Comparison of ENCODE assay signal across 8 cellular contexts in the genomic region with DNA sequence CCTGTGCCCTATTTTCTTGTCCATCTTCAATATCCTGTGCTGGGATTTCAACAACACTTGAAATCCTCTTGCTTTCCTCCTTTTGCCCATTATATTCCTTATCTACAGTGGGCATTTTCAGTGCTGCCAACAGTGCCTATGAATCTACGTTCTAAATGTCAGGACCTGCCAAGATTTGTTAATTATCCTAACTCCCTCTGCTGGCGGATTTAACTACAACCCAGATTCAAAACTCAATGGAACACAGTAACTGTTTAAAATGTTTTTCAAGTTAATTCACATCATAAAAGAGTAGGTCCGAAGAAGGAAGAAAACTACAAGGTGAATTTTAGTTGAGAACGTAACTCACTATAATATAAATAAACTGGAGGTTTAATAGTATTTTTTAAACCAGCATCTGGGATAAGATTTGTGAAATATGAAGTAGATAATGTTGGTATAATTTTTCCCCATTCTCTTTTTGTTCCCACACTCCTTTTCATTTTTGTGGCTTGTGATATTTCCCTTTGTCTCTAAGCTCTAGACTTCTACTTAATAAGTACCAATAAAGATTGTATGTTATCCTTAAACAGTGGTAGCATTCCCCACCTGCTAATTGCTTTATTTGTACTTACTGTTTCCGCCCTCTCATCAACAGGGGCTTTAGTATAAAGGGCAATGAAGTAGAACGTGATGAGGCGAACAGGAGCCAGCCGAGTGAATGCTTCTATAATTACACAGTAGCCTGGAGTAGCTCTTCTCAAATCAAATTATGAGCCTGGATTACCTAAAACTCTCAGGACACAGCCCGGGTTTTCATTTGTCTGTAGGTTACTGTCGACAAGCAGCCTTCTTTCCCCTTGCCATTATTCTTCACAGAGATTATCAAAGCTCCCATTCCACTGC.
DNase-seq lines count a peak whose midpoint lies in the region; ATAC-seq lines count a peak whose summit lies in the region.

No MANE protein-coding gene starts in this region.

- no peaks in the 10 kb centered on the region for H3K27me3 ChIP-seq in iPS DF 6.9 (ENCODE audit: control insufficient read depth, insufficient read depth, low read length)

- no peaks in the 10 kb centered on the region for H3K4me1 ChIP-seq in iPS DF 6.9 (ENCODE audit: control insufficient read depth, insufficient read depth, low read length)

- WGBS in iPS DF 6.9 (ENCODE audit: insufficient coverage, insufficient read length), result no CpG with 5 or more reads among the region's 10 CpGs

- ATAC-seq in GM19023 (IDR thresholded peaks at IDR 0.05; ENCODE audit: unreplicated experiment), result no peak
- no peak for ATAC-seq in GM19467 (IDR thresholded peaks at IDR 0.05; ENCODE audit: unreplicated experiment)

- H3K27ac ChIP-seq in iPS DF 6.9 (ENCODE audit: low read length), result no peak overlapping the region

- in situ Hi-C loops in G401 (cut with HindIII; ENCODE audit: low sequenced_read_pairs), result no loop called here

- no peaks in the 10 kb centered on the region for H3K36me3 ChIP-seq in iPS DF 6.9 (ENCODE audit: control insufficient read depth, insufficient read depth, low read length)

- H3K4me3 ChIP-seq in iPS DF 6.9 (ENCODE audit: low read length), result no peak overlapping the region

- DNase-seq in G401 (ENCODE audit: low spot score) (peak; percentile 21), NCI-H1092 treated with DMSO at 0.1 percent for 48 hours (lab: John Stamatoyannopoulos, UW) (peak; percentile 96), SHP77 (lab: John Stamatoyannopoulos, UW) (peak; percentile 83 to 86), iPS DF 6.9 (ENCODE audit: low read depth, low spot score) (peak; percentile 11), NCI-H226 (no peak)
- no peak for DNase-seq in stimulated activated CD4-positive, alpha-beta T cell treated with anti-CD3 and anti-CD28 coated beads, Interleukin-4, amount 100 ng/mL, for 4 hours

- H3K9me3 ChIP-seq in iPS DF 6.9 (ENCODE audit: control insufficient read depth, insufficient read depth, low read length), result no peaks in the 10 kb centered on the region

Comparison
In these comparisons a context has a peak if more than half of its experiments do, and no peak if none do; other contexts are left out.
1. DNase-seq: peak in G401 (single experiment), NCI-H1092 treated with DMSO at 0.1 percent for 48 hours (single experiment), SHP77 (2 of 2) and iPS DF 6.9 (single experiment); none in NCI-H226 (single experiment) and stimulated activated CD4-positive, alpha-beta T cell treated with anti-CD3 and anti-CD28 coated beads, Interleukin-4, amount 100 ng/mL, for 4 hours (0 of 2).